11 cellular contexts compared by ENCODE assay signal in genomic region chr4:118557298-118557851, GRCh38.
DNase-seq lines count a peak whose midpoint lies in the region; ATAC-seq and TF ChIP-seq lines count a peak whose summit lies in the region.
"Had no signal": no experiment of that assay in that cellular context is flagged by ENCODE, and none has a peak within 500 bp of the region (broad histone marks: within the 10 kb centered on the region; RNA-seq: fewer than 3 reads in every experiment).

No MANE protein-coding gene starts in this region.

- H3K27me3 ChIP-seq in hepatocyte, result no peaks in the 10 kb centered on the region
- H3K27me3 ChIP-seq: tibial nerve had no signal

- H3K9me2 ChIP-seq in hepatocyte (replicated peaks; ENCODE audit: insufficient read depth), result no peaks in the 10 kb centered on the region

- no peak for ATAC-seq in GM19328 (IDR thresholded peaks at IDR 0.05; ENCODE audit: unreplicated experiment)

- no peak overlapping the region for H3K4me2 ChIP-seq in hepatocyte

- H2AFZ ChIP-seq in hepatocyte, result no peak overlapping the region

- H3K27ac ChIP-seq in hepatocyte, result no peak overlapping the region
- H3K27ac ChIP-seq: skin epidermis, tibial nerve had no signal

- no peak overlapping the region for H3K4me3 ChIP-seq in hepatocyte
- H3K4me3 ChIP-seq: skin epidermis, tibial nerve had no signal

- no peaks in the 10 kb centered on the region for H3K4me1 ChIP-seq in hepatocyte (ENCODE audit: insufficient read depth)
- H3K4me1 ChIP-seq: tibial nerve had no signal

- H3K36me3 ChIP-seq in hepatocyte (replicated peaks; ENCODE audit: insufficient read depth, low read depth), result no peaks in the 10 kb centered on the region
- H3K36me3 ChIP-seq: tibial nerve had no signal

- 68% methylated on average over 8 of the region's 8 CpGs for WGBS in hepatocyte (ENCODE audit: low lambda C conversion rate, missing lambda C conversion rate)

- DNase-seq in EH (ENCODE audit: low read depth) (peak; percentile 82), LHCN-M2 (ENCODE audit: low read depth) (peak; percentile 88), SK-MEL-5 (ENCODE audit: low read depth, low spot score) (peak; percentile 95), hepatic stellate cell (ENCODE audit: low spot score) (peak; percentile 8), NCI-H510A treated with DMSO at 0.1 percent for 48 hours (lab: John Stamatoyannopoulos, UW) (no peak), midbrain (lab: John Stamatoyannopoulos, UW) (no peak), hepatocyte (ENCODE audit: low spot score) (no peak)
- DNase-seq: Right ventricle myocardium superior had no signal

- in situ Hi-C loops in SK-MEL-5 (cut with HindIII; ENCODE audit: low pct_unique_long_range_greater_than_20kb, low sequenced_read_pairs), result no loop called here

- no peak for TF ChIP-seq CTCF in hepatocyte (IDR thresholded peaks at IDR 0.05; ENCODE audit: poor library complexity)

- no peaks in the 10 kb centered on the region for H4K20me1 ChIP-seq in hepatocyte (ENCODE audit: insufficient read depth, poor library complexity, severe bottlenecking)

- H3K9me3 ChIP-seq in hepatocyte (ENCODE audit: low read depth), result no peaks in the 10 kb centered on the region
- H3K9me3 ChIP-seq: tibial nerve had no signal

- H3K79me2 ChIP-seq in hepatocyte, result no peaks in the 10 kb centered on the region

Comparison
In these comparisons a context has a peak if more than half of its experiments do, and no peak if none do; other contexts are left out.
1. DNase-seq: peak in EH (single experiment), LHCN-M2 (single experiment), SK-MEL-5 (single experiment) and hepatic stellate cell (single experiment); none in NCI-H510A treated with DMSO at 0.1 percent for 48 hours (single experiment), midbrain (single experiment) and hepatocyte (single experiment).